Comparison of ENCODE assay signal across 10 cellular contexts in genomic region chr12:132492522-132492921, GRCh38. TPM values are rescaled to one million over a fixed set of nuclear protein-coding genes. Genes with fewer than 3 reads are reported as not detected.
DNase-seq lines count a peak whose midpoint lies in the region; ATAC-seq, FAIRE-seq and TF ChIP-seq lines count a peak whose summit lies in the region.
"Had no signal": no experiment of that assay in that cellular context is flagged by ENCODE, and none has a peak within 500 bp of the region (broad histone marks: within the 10 kb centered on the region; RNA-seq: fewer than 3 reads in every experiment).

No MANE protein-coding gene starts in this region.

- peaks cover 60% of the 10 kb centered on the region for H3K4me1 ChIP-seq in muscle layer of colon (ENCODE audit: insufficient read depth, low read length)

- no peak overlapping the region for H3K9ac ChIP-seq in muscle layer of colon (ENCODE audit: low read length)
- H3K9ac ChIP-seq: parathyroid adenoma had no signal

- H3K4me1 Mint-ChIP-seq in CD4-positive, alpha-beta T cell (ENCODE audit: low read depth) = peaks cover 72% of the 10 kb centered on the region
- H3K4me1 Mint-ChIP-seq in activated CD4-positive, alpha-beta memory T cell treated with anti-CD3 and anti-CD28 coated beads for 36 hours (ENCODE audit: low read depth) = peaks cover 74% of the 10 kb centered on the region

- no peak for ATAC-seq in CD4-positive, alpha-beta T cell (ENCODE audit: poor library complexity)
- ATAC-seq in GM21526 (IDR thresholded peaks at IDR 0.05; ENCODE audit: low FRiP score, unreplicated experiment) (no peak), HG02763 (IDR thresholded peaks at IDR 0.05; ENCODE audit: unreplicated experiment) (no peak)

- POLR2A ChIA-PET in CD4-positive, alpha-beta T cell (lab: Charles Lee) = interaction anchor here (0.7 to 1.5 kb wide), 4 partner anchors 11 to 62 kb away, joined by 3 to 4 read pairs (median 4); no protein-coding TSS in a partner anchor
- POLR2A ChIA-PET in activated CD4-positive, alpha-beta memory T cell treated with anti-CD3 and anti-CD28 coated beads for 36 hours (lab: Charles Lee) = no interaction called here

- H3K4me3 Mint-ChIP-seq in CD4-positive, alpha-beta T cell = peak overlapping the region; percentile 91
- peak overlapping the region; percentile 80 for H3K4me3 Mint-ChIP-seq in activated CD4-positive, alpha-beta memory T cell treated with anti-CD3 and anti-CD28 coated beads for 36 hours

- H3K27me3 ChIP-seq in CD4-positive, alpha-beta T cell (ENCODE audit: control insufficient read depth, insufficient read depth, low read length) = no peaks in the 10 kb centered on the region
- no peaks in the 10 kb centered on the region for H3K27me3 ChIP-seq in muscle layer of colon (ENCODE audit: control insufficient read depth in 1 of 2, insufficient read depth in 2 of 2, low read length in 2 of 2)

- no peak for TF ChIP-seq CTCF in CD4-positive, alpha-beta T cell (IDR thresholded peaks at IDR 0.05)

- DNase-seq in CD4-positive, alpha-beta T cell = no peak
- DNase-seq in GM19239 (ENCODE audit: insufficient read length, low spot score) = no peak
- DNase-seq in activated CD4-positive, alpha-beta memory T cell treated with anti-CD3 and anti-CD28 coated beads for 36 hours = peak; percentile 40
- DNase-seq in NCI-H446 (lab: John Stamatoyannopoulos, UW) = no peak
- DNase-seq in COLO668 (lab: John Stamatoyannopoulos, UW; ENCODE audit: unreplicated experiment) = no peak
- DNase-seq: NCI-H526 treated with DMSO at 0.1 percent for 48 hours had no signal

- no peak overlapping the region for H3K27ac ChIP-seq in CD4-positive, alpha-beta T cell (ENCODE audit: low read depth, low read length)
- H3K27ac ChIP-seq in muscle layer of colon (ENCODE audit: low read depth, low read length) = no peak overlapping the region
- H3K27ac ChIP-seq: parathyroid adenoma had no signal

- H3K4me3 ChIP-seq in muscle layer of colon (ENCODE audit: low read depth in 1 of 2, low read length in 2 of 2) = peak overlapping the region; percentile 70 to 83

- intact Hi-C loops in CD4-positive, alpha-beta T cell (cut with DNase I, micrococcal nuclease) = no loop called here
- intact Hi-C loops in activated CD4-positive, alpha-beta memory T cell treated with anti-CD3 and anti-CD28 coated beads for 36 hours (cut with micrococcal nuclease) = no loop called here

- no peaks in the 10 kb centered on the region for H3K36me3 ChIP-seq in muscle layer of colon (ENCODE audit: insufficient read depth, low read length)

- peak; percentile 65 for FAIRE-seq in GM19239 (lab: Jason Lieb, UNC)

- no peaks in the 10 kb centered on the region for H3K27me3 Mint-ChIP-seq in CD4-positive, alpha-beta T cell
- H3K27me3 Mint-ChIP-seq in activated CD4-positive, alpha-beta memory T cell treated with anti-CD3 and anti-CD28 coated beads for 36 hours = no peaks in the 10 kb centered on the region

- CTCF ChIA-PET in CD4-positive, alpha-beta T cell (lab: Charles Lee) = no interaction called here
- CTCF ChIA-PET in activated CD4-positive, alpha-beta memory T cell treated with anti-CD3 and anti-CD28 coated beads for 36 hours (lab: Charles Lee) = interaction anchor here (1.1 kb wide), 1 partner anchor 31 kb away, joined by 6 read pairs; no protein-coding TSS in a partner anchor

- peaks cover 14% of the 10 kb centered on the region for H3K36me3 Mint-ChIP-seq in CD4-positive, alpha-beta T cell (ENCODE audit: low read depth)
- no peaks in the 10 kb centered on the region for H3K36me3 Mint-ChIP-seq in activated CD4-positive, alpha-beta memory T cell treated with anti-CD3 and anti-CD28 coated beads for 36 hours

- H3K9me3 Mint-ChIP-seq in CD4-positive, alpha-beta T cell = no peaks in the 10 kb centered on the region
- H3K9me3 Mint-ChIP-seq in activated CD4-positive, alpha-beta memory T cell treated with anti-CD3 and anti-CD28 coated beads for 36 hours = no peaks in the 10 kb centered on the region

- H3K9me3 ChIP-seq in CD4-positive, alpha-beta T cell (ENCODE audit: control insufficient read depth, low read length) = no peaks in the 10 kb centered on the region
- no peaks in the 10 kb centered on the region for H3K9me3 ChIP-seq in muscle layer of colon (ENCODE audit: low read length)

- H3K27ac Mint-ChIP-seq in CD4-positive, alpha-beta T cell = peak overlapping the region; percentile 91
- no peak overlapping the region for H3K27ac Mint-ChIP-seq in activated CD4-positive, alpha-beta memory T cell treated with anti-CD3 and anti-CD28 coated beads for 36 hours

RNA-seq across cellular contexts. Expression of gene FBRSL1, which starts 2.6 kb away (rescaled TPM):
- 10 to 100 TPM; 75.8 to 80.7 TPM for total RNA-seq in CD4-positive, alpha-beta T cell
- 10 to 100 TPM; 38.8 to 41.7 TPM for total RNA-seq in activated CD4-positive, alpha-beta memory T cell treated with anti-CD3 and anti-CD28 coated beads for 36 hours
